Comparison of ENCODE assay signal across 2 cellular contexts in genomic region chr4:16830081-16830480, GRCh38.
TF ChIP-seq lines count a peak whose summit lies in the region.

No MANE protein-coding gene starts in this region.

TF ChIP-seq in GM23338, 12 proteins besides CTCF, POLR2A, EP300 and RAD21 (continued from another document):
- TF ChIP-seq REST (IDR thresholded peaks at IDR 0.05; ENCODE audit: unreplicated experiment) (no peak), EZH2 (IDR thresholded peaks at IDR 0.05; ENCODE audit: low read depth, unreplicated experiment) (no peak), CREB1 (CRISPR knock-in tag; IDR thresholded peaks at IDR 0.05; ENCODE audit: low read depth) (no peak), ZNF462 (CRISPR knock-in tag; IDR thresholded peaks at IDR 0.05) (no peak), EZH2phosphoT487 (IDR thresholded peaks at IDR 0.05; ENCODE audit: unreplicated experiment) (no peak), POLR2AphosphoS5 (IDR thresholded peaks at IDR 0.05; ENCODE audit: low read depth) (no peak), STAT1 (IDR thresholded peaks at IDR 0.05; ENCODE audit: unreplicated experiment) (no peak), NANOG (IDR thresholded peaks at IDR 0.05; ENCODE audit: borderline replicate concordance) (no peak), ZNF114 (CRISPR knock-in tag; IDR thresholded peaks at IDR 0.05) (no peak), JUNB (IDR thresholded peaks at IDR 0.05; ENCODE audit: unreplicated experiment) (no peak), ZNF331 (CRISPR knock-in tag; IDR thresholded peaks at IDR 0.05; ENCODE audit: low read depth) (no peak)

TF ChIP-seq in WTC11, 78 proteins besides CTCF, POLR2A, EP300 and RAD21 (continued from another document):
- no peak for TF ChIP-seq ZNF512 (CRISPR knock-in tag; IDR thresholded peaks at IDR 0.05; ENCODE audit: borderline replicate concordance)
- TF ChIP-seq HMGXB4 (CRISPR knock-in tag; IDR thresholded peaks at IDR 0.05) = no peak
- TF ChIP-seq NFATC4 (CRISPR knock-in tag; IDR thresholded peaks at IDR 0.05) = no peak
- no peak for TF ChIP-seq TEAD4 (CRISPR knock-in tag; IDR thresholded peaks at IDR 0.05)
- no peak for TF ChIP-seq AR (CRISPR knock-in tag; IDR thresholded peaks at IDR 0.05)
- no peak for TF ChIP-seq ESRRA (CRISPR knock-in tag; IDR thresholded peaks at IDR 0.05; ENCODE audit: borderline replicate concordance)
- TF ChIP-seq AFF4 (CRISPR knock-in tag; IDR thresholded peaks at IDR 0.05; ENCODE audit: borderline replicate concordance) = no peak
TF ChIP-seq in WTC11: peak in this region for 0.
